Comparison of ENCODE assay signal across 1 cellular context in the genomic region with DNA sequence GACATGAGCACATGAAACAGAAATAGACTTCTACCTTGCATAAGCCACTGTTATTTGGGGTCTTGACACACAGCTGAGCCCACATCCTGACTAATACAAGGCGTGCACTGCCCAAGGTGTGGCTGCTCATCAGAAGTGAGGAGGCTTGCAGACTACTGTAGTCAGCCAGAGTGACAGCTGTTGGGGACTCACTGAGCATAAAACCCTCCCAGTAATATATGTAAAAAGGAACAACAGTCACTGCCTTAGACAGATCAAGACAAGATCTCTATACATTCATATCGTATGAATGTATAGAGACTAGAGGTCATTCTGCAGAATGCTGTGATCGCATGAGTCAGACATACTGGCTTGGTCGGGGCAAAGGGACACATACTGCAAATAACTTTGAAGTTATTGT.
A peak's percentile ranks its signal among the peaks of the same experiment; 100 is the strongest.
TF ChIP-seq lines count a peak whose summit lies in the region.

No MANE protein-coding gene starts in this region.

TF ChIP-seq in IMR-90, 13 proteins besides CTCF, POLR2A, EP300 and RAD21:
- TF ChIP-seq RFX5 (IDR thresholded peaks at IDR 0.05; ENCODE audit: low read depth, low read length) (no peak), CHD1 (IDR thresholded peaks at IDR 0.05; ENCODE audit: low read depth, low read length) (no peak), NFE2L2 (IDR thresholded peaks at IDR 0.05; ENCODE audit: low read depth, low read length) (no peak), CEBPB (IDR thresholded peaks at IDR 0.05; ENCODE audit: low read depth, low read length) (peak; percentile 52; the same call in 1 of the 2 replicates)
